Comparison of ENCODE assay signal across 11 cellular contexts in genomic region chr2:46988733-46989481, GRCh38. TPM values are rescaled to one million over a fixed set of nuclear protein-coding genes. Genes with fewer than 3 reads are reported as not detected.
DNase-seq lines count a peak whose midpoint lies in the region; ATAC-seq and TF ChIP-seq lines count a peak whose summit lies in the region.
"Had no signal": no experiment of that assay in that cellular context is flagged by ENCODE, and none has a peak within 500 bp of the region (broad histone marks: within the 10 kb centered on the region; RNA-seq: fewer than 3 reads in every experiment).

No MANE protein-coding gene starts in this region.

- no peak for ATAC-seq in GM21381 (IDR thresholded peaks at IDR 0.05; ENCODE audit: unreplicated experiment)

- DNase-seq in AG10803 (ENCODE audit: low read depth) (peak; percentile 21), NCI-H69 (lab: John Stamatoyannopoulos, UW) (peak; percentile 9), esophagus squamous epithelium (lab: John Stamatoyannopoulos, UW) (no peak), neural crest cell (ENCODE audit: low read depth, low spot score) (no peak), GM20000 (ENCODE audit: low spot score) (no peak), NCI-H2107 (lab: John Stamatoyannopoulos, UW) (no peak), NCI-H1048 (lab: John Stamatoyannopoulos, UW) (no peak)
- DNase-seq: NCI-H1436; stimulated activated CD4-positive, alpha-beta T cell treated with anti-CD3 and anti-CD28 coated beads, Interleukin-4, amount 100 ng/mL, for 1 hour had no signal

- H3K36me3 Mint-ChIP-seq in neural crest cell (ENCODE audit: low read depth): no peaks in the 10 kb centered on the region

- intact Hi-C loops in esophagus squamous epithelium (cut with DNase I): no loop called here

- peaks cover 42 to 67% (median 55%) of the 10 kb centered on the region in 3 donors for H3K4me1 ChIP-seq in esophagus squamous epithelium

- no peak for TF ChIP-seq CTCF in AG10803 (conservative IDR thresholded peaks at IDR 0.05; ENCODE audit: low read length)
- peak in 1 of 6 experiments; percentile 3 for TF ChIP-seq CTCF in esophagus squamous epithelium (IDR thresholded peaks at IDR 0.05)
- peak; percentile 37 for TF ChIP-seq CTCF in neural crest cell (conservative IDR thresholded peaks at IDR 0.05)
- TF ChIP-seq CTCF in GM20000 (IDR thresholded peaks at IDR 0.05; ENCODE audit: extremely low read depth, missing control alignments): no peak

- WGBS in esophagus squamous epithelium, 2 donors: 65 to 69% methylated on average over 5 to 8 of the region's 10 CpGs

- peak overlapping the region; percentile 48 for H3K4me3 Mint-ChIP-seq in neural crest cell
- H3K4me3 Mint-ChIP-seq: central memory CD8-positive, alpha-beta T cell had no signal

- peak overlapping the region; percentile 47 to 89 (median 82) for H3K27ac ChIP-seq in esophagus squamous epithelium

- no peak for TF ChIP-seq POLR2A in esophagus squamous epithelium (IDR thresholded peaks at IDR 0.05)

- H3K4me1 Mint-ChIP-seq in neural crest cell: peaks cover 39% of the 10 kb centered on the region

- no peaks in the 10 kb centered on the region for H3K9me3 ChIP-seq in esophagus squamous epithelium

- no peaks in the 10 kb centered on the region for H3K27me3 Mint-ChIP-seq in neural crest cell (ENCODE audit: low read depth)
- H3K27me3 Mint-ChIP-seq: central memory CD8-positive, alpha-beta T cell had no signal

- H3K36me3 ChIP-seq in esophagus squamous epithelium: peaks cover 0 to 56% (median 8%) of the 10 kb centered on the region in 3 donors

- H3K4me3 ChIP-seq in AG10803 (ENCODE audit: low read length) (no peak overlapping the region), esophagus squamous epithelium (no peak overlapping the region)

- H3K27me3 ChIP-seq in esophagus squamous epithelium: no peaks in the 10 kb centered on the region

- peak overlapping the region; percentile 59 for H3K27ac Mint-ChIP-seq in neural crest cell (ENCODE audit: unreplicated experiment)

- no peaks in the 10 kb centered on the region for H3K9me3 Mint-ChIP-seq in neural crest cell
- H3K9me3 Mint-ChIP-seq: central memory CD8-positive, alpha-beta T cell had no signal

RNA-seq across cellular contexts. Expression of gene TTC7A, which starts 47.9 kb away (rescaled TPM):
- total RNA-seq in esophagus squamous epithelium (10 to 100 TPM; 13.7 to 31.3 (median 28.2) TPM), neural crest cell (9.6 and 9.8 TPM in 2 replicates)

Comparison
In these comparisons a context has a peak if more than half of its experiments do, and no peak if none do; other contexts are left out.
1. DNase-seq: peak in AG10803 (single experiment) and NCI-H69 (single experiment); none in esophagus squamous epithelium (single experiment), neural crest cell (single experiment), GM20000 (single experiment), NCI-H2107 (single experiment) and NCI-H1048 (single experiment).